In genomic region chr1:45979074-45979777, GRCh38 we compare ENCODE assay signal across 11 cellular contexts.
A peak's percentile ranks its signal among the peaks of the same experiment; 100 is the strongest.
DNase-seq lines count a peak whose midpoint lies in the region; ATAC-seq, FAIRE-seq and TF ChIP-seq lines count a peak whose summit lies in the region.
"Had no signal": no experiment of that assay in that cellular context is flagged by ENCODE, and none has a peak within 500 bp of the region (broad histone marks: within the 10 kb centered on the region; RNA-seq: fewer than 3 reads in every experiment).

No MANE protein-coding gene starts in this region.

- H3K4me3 ChIP-seq in AG04450 (ENCODE audit: low read depth, low read length) = no peak overlapping the region
- no peak overlapping the region for H3K4me3 ChIP-seq in RWPE2 (ENCODE audit: severe bottlenecking)
- no peak overlapping the region for H3K4me3 ChIP-seq in kidney (ENCODE audit: low read length in 2 of 2)
- no peak overlapping the region for H3K4me3 ChIP-seq in OCI-LY7 (ENCODE audit: low read depth, low read length, poor library complexity, severe bottlenecking)
- H3K4me3 ChIP-seq in SK-N-SH (ENCODE audit: low read depth in 2 of 2, low read length in 1 of 2) = no peak overlapping the region
- H3K4me3 ChIP-seq: lower lobe of right lung had no signal

- 62% methylated on average over 2 of the region's 2 CpGs for WGBS in SK-N-SH (ENCODE audit: low lambda C conversion rate)

- FAIRE-seq in kidney (lab: Jason Lieb, UNC) = no peak

- no TSS peak for BruUV-seq in OCI-LY7 (replicated peaks; lab: Mats Ljungman, UMichigan)

- TF ChIP-seq RAD21 in SK-N-SH (IDR thresholded peaks at IDR 0.05; ENCODE audit: low read length) = no peak

- H3K9me3 ChIP-seq in AG04450 (ENCODE audit: control insufficient read depth, insufficient read depth, low read length) (no peaks in the 10 kb centered on the region), RWPE2 (ENCODE audit: severe bottlenecking) (no peaks in the 10 kb centered on the region), kidney (ENCODE audit: control insufficient read depth in 1 of 2, low read length in 2 of 2) (peaks cover 0 to 7% of the 10 kb centered on the region in 2 donors), OCI-LY7 (ENCODE audit: low read length) (no peaks in the 10 kb centered on the region), SK-N-SH (no peaks in the 10 kb centered on the region; the same call in 1 of the 2 replicates)
- H3K9me3 ChIP-seq: lower lobe of right lung had no signal

- H3K27me3 ChIP-seq in AG04450 (ENCODE audit: control insufficient read depth, insufficient read depth, low read length) (no peaks in the 10 kb centered on the region), RWPE2 (ENCODE audit: insufficient read depth, poor library complexity, severe bottlenecking) (no peaks in the 10 kb centered on the region), SK-N-SH (ENCODE audit: insufficient read depth) (no peaks in the 10 kb centered on the region)

- no peaks in the 10 kb centered on the region for H4K20me1 ChIP-seq in OCI-LY7 (ENCODE audit: insufficient read depth, low read length)
- no peaks in the 10 kb centered on the region for H4K20me1 ChIP-seq in SK-N-SH (ENCODE audit: insufficient read depth)

- peaks cover 3% of the 10 kb centered on the region for H3F3A ChIP-seq in SK-N-SH (replicated peaks; ENCODE audit: insufficient read depth)

- H3K79me2 ChIP-seq in OCI-LY7 (ENCODE audit: insufficient read depth, low read depth, low read length) = no peaks in the 10 kb centered on the region
- H3K79me2 ChIP-seq in SK-N-SH (ENCODE audit: insufficient read depth) = 0 out of 2 replicates have a peak, but pooled peaks cover 4% of the 10 kb centered on the region

- H3K36me3 ChIP-seq in RWPE2 (ENCODE audit: low read depth) (no peaks in the 10 kb centered on the region), kidney (ENCODE audit: control insufficient read depth in 1 of 2, insufficient read depth in 2 of 2, low read length in 2 of 2) (no peaks in the 10 kb centered on the region), OCI-LY7 (ENCODE audit: insufficient read depth, low read length) (peaks cover 8% of the 10 kb centered on the region), SK-N-SH (replicated peaks in 1 of 2; ENCODE audit: control insufficient read depth in 1 of 2, insufficient read depth in 2 of 2, low read length in 1 of 2) (peaks cover 0 to 4% of the 10 kb centered on the region in 2 experiments)
- H3K36me3 ChIP-seq: lower lobe of right lung had no signal

- TF ChIP-seq EP300 in SK-N-SH (IDR thresholded peaks at IDR 0.05; ENCODE audit: borderline replicate concordance in 1 of 2, low read depth in 1 of 2, low read length in 1 of 2) = no peak

- H3K4me1 ChIP-seq in RWPE2 (ENCODE audit: insufficient read depth, poor library complexity, severe bottlenecking) (peaks cover 12% of the 10 kb centered on the region), kidney (ENCODE audit: control insufficient read depth in 1 of 2, insufficient read depth in 1 of 2, low read depth in 1 of 2, low read length in 2 of 2) (peaks cover 3 to 4% of the 10 kb centered on the region in 2 donors), OCI-LY7 (ENCODE audit: insufficient read depth, low read length, poor library complexity, severe bottlenecking) (no peaks in the 10 kb centered on the region), SK-N-SH (ENCODE audit: control insufficient read depth in 1 of 2, insufficient read depth in 2 of 2, low read depth in 1 of 2, low read length in 1 of 2) (no peaks in the 10 kb centered on the region)
- H3K4me1 ChIP-seq: lower lobe of right lung had no signal

- H3K27ac ChIP-seq in AG04450 (ENCODE audit: low read depth, low read length) (no peak overlapping the region), RWPE2 (ENCODE audit: poor library complexity, severe bottlenecking) (no peak overlapping the region), kidney (ENCODE audit: low read depth in 2 of 2, low read length in 2 of 2) (peak overlapping the region; percentile 58 to 69), OCI-LY7 (ENCODE audit: low read depth, low read length, poor library complexity, severe bottlenecking) (no peak overlapping the region), SK-N-SH (ENCODE audit: low read depth in 2 of 2, low read length in 1 of 2) (no peak overlapping the region)
- H3K27ac ChIP-seq: lower lobe of right lung had no signal

- H2AFZ ChIP-seq in OCI-LY7 (ENCODE audit: low read length) (no peak overlapping the region), SK-N-SH (ENCODE audit: low read depth) (no peak overlapping the region)

- TF ChIP-seq CTCF in AG04450 (IDR thresholded peaks at IDR 0.05; ENCODE audit: low read depth, low read length) (no peak), RWPE2 (IDR thresholded peaks at IDR 0.05; ENCODE audit: poor library complexity, severe bottlenecking) (no peak), kidney (IDR thresholded peaks at IDR 0.05; ENCODE audit: borderline replicate concordance, extremely low read depth, insufficient read depth) (no peak), OCI-LY7 (conservative IDR thresholded peaks at IDR 0.05; ENCODE audit: low read length) (no peak), SK-N-SH (IDR thresholded peaks at IDR 0.05) (no peak)

- ATAC-seq in RWPE2 (ENCODE audit: low read depth) (0 out of 3 replicates have a peak, but pooled peaks have one; percentile 21), Right ventricle myocardium superior (ENCODE audit: poor library complexity) (no peak), GM21717 (IDR thresholded peaks at IDR 0.05; ENCODE audit: unreplicated experiment) (no peak)
- ATAC-seq: lower lobe of right lung, sciatic nerve had no signal

- H3K9me2 ChIP-seq in OCI-LY7 (ENCODE audit: insufficient read depth, low read length) = no peaks in the 10 kb centered on the region
- no peaks in the 10 kb centered on the region for H3K9me2 ChIP-seq in SK-N-SH

- POLR2A ChIA-PET in AG04450 (lab: Yijun Ruan, JAX) (interaction anchor here (0.5 to 0.7 kb wide), 2 partner anchors 107 to 458 kb away, joined by 3 read pairs; partner anchors contain the start of gene PRDX1), OCI-LY7 (lab: Charles Lee) (interaction anchor here (0.5 to 1.4 kb wide), 9 partner anchors 12 to 588 kb away, joined by 3 to 8 read pairs (median 3); no protein-coding TSS in a partner anchor), SK-N-SH (lab: Yijun Ruan, JAX) (no interaction called here)

- H3K4me2 ChIP-seq in OCI-LY7 (ENCODE audit: low read length) (no peak overlapping the region), SK-N-SH (no peak overlapping the region)

- H3K9ac ChIP-seq in kidney (ENCODE audit: low read length in 2 of 2) (no peak overlapping the region), SK-N-SH (no peak overlapping the region)

- DNase-seq in AG04450 (ENCODE audit: low read depth, low spot score) (peak; percentile 30), NCI-H1436 treated with DMSO at 0.1 percent for 48 hours (lab: John Stamatoyannopoulos, UW) (peak; percentile 77), RWPE2 (ENCODE audit: low spot score) (no peak), kidney (no peak), Right ventricle myocardium superior (no peak), OCI-LY7 (ENCODE audit: low spot score) (no peak), SK-N-SH (no peak)
- DNase-seq: erythroblast, lower lobe of right lung had no signal

- CTCF ChIA-PET in AG04450 (lab: Charles Lee) (no interaction called here), OCI-LY7 (lab: Charles Lee; ENCODE audit: unreplicated experiment) (interaction anchor here (1.2 kb wide), 1 partner anchor 10 kb away, joined by 3 read pairs; no protein-coding TSS in a partner anchor), SK-N-SH (lab: Yijun Ruan, JAX) (interaction anchor here (0.6 to 1.2 kb wide), 3 partner anchors 15 to 200 kb away, joined by 3 read pairs; no protein-coding TSS in a partner anchor)

- intact Hi-C loops in kidney (cut with DNase I) (no loop called here), Right ventricle myocardium superior (cut with DNase I) (no loop called here), OCI-LY7 (cut with micrococcal nuclease; ENCODE audit: unreplicated experiment) (no loop called here)

TF ChIP-seq in SK-N-SH, 30 proteins besides CTCF, POLR2A, EP300 and RAD21 (continues in another document):
- TF ChIP-seq SIN3A (IDR thresholded peaks at IDR 0.05; ENCODE audit: borderline replicate concordance, low read depth, low read length) = no peak
- TF ChIP-seq YY1 (IDR thresholded peaks at IDR 0.05; ENCODE audit: low read depth) = no peak
- no peak for TF ChIP-seq JUND (IDR thresholded peaks at IDR 0.05)
- no peak for TF ChIP-seq TAF1 (IDR thresholded peaks at IDR 0.05; ENCODE audit: borderline replicate concordance, low read depth, low read length)
- TF ChIP-seq, protein P1, sequence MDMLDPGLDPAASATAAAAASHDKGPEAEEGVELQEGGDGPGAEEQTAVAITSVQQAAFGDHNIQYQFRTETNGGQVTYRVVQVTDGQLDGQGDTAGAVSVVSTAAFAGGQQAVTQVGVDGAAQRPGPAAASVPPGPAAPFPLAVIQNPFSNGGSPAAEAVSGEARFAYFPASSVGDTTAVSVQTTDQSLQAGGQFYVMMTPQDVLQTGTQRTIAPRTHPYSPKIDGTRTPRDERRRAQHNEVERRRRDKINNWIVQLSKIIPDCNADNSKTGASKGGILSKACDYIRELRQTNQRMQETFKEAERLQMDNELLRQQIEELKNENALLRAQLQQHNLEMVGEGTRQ (IDR thresholded peaks at IDR 0.05; ENCODE audit: borderline replicate concordance, low read depth, low read length) = no peak
- TF ChIP-seq, protein P2, sequence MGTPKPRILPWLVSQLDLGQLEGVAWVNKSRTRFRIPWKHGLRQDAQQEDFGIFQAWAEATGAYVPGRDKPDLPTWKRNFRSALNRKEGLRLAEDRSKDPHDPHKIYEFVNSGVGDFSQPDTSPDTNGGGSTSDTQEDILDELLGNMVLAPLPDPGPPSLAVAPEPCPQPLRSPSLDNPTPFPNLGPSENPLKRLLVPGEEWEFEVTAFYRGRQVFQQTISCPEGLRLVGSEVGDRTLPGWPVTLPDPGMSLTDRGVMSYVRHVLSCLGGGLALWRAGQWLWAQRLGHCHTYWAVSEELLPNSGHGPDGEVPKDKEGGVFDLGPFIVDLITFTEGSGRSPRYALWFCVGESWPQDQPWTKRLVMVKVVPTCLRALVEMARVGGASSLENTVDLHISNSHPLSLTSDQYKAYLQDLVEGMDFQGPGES (IDR thresholded peaks at IDR 0.05; ENCODE audit: low read depth, low read length) = no peak
- TF ChIP-seq GABPA (IDR thresholded peaks at IDR 0.05; ENCODE audit: low read depth) = no peak

Comparison
In these comparisons a context has a peak if more than half of its experiments do, and no peak if none do; other contexts are left out.
1. DNase-seq: peak in AG04450 (single experiment) and NCI-H1436 treated with DMSO at 0.1 percent for 48 hours (single experiment); none in RWPE2 (single experiment), kidney (single experiment), Right ventricle myocardium superior (single experiment), OCI-LY7 (single experiment) and SK-N-SH (single experiment).
2. H3K27ac ChIP-seq: peak in kidney (2 of 2); none in AG04450 (single experiment), RWPE2 (single experiment), OCI-LY7 (single experiment) and SK-N-SH (0 of 2).